ENCODE assay signal across 14 cellular contexts in genomic region chr1:24277420-24278169, GRCh38. TPM values are rescaled to one million over a fixed set of nuclear protein-coding genes. Genes with fewer than 3 reads are reported as not detected.
DNase-seq lines count a peak whose midpoint lies in the region; ATAC-seq and TF ChIP-seq lines count a peak whose summit lies in the region.
"Had no signal": no experiment of that assay in that cellular context is flagged by ENCODE, and none has a peak within 500 bp of the region (broad histone marks: within the 10 kb centered on the region; RNA-seq: fewer than 3 reads in every experiment).

No MANE protein-coding gene starts in this region.

- H4K20me1 ChIP-seq in SK-N-SH (ENCODE audit: insufficient read depth) = no peaks in the 10 kb centered on the region

- no peaks in the 10 kb centered on the region for H3K4me1 Mint-ChIP-seq in WTC11

- no peaks in the 10 kb centered on the region for H3K9me3 ChIP-seq in SK-N-SH
- H3K9me3 ChIP-seq in Peyer's patch = no peaks in the 10 kb centered on the region
- H3K9me3 ChIP-seq: gastrocnemius medialis, right lobe of liver had no signal

- no peak for ATAC-seq in WTC11
- ATAC-seq: gastrocnemius medialis had no signal

- H3K4me3 Mint-ChIP-seq in WTC11 = no peak overlapping the region

- no peaks in the 10 kb centered on the region for H3K79me2 ChIP-seq in SK-N-SH (ENCODE audit: insufficient read depth)

- H3K9me3 Mint-ChIP-seq in WTC11 = peaks cover 24% of the 10 kb centered on the region

- no peak for TF ChIP-seq EP300 in SK-N-SH (IDR thresholded peaks at IDR 0.05; ENCODE audit: borderline replicate concordance in 1 of 2, low read depth in 1 of 2, low read length in 1 of 2)

- H3K9ac ChIP-seq in SK-N-SH = no peak overlapping the region

- TF ChIP-seq CTCF in AG10803 (conservative IDR thresholded peaks at IDR 0.05; ENCODE audit: low read length) = no peak
- no peak for TF ChIP-seq CTCF in GM12865 (IDR thresholded peaks at IDR 0.05; ENCODE audit: insufficient read depth, low read depth, low read length, missing control alignments)
- no peak for TF ChIP-seq CTCF in SK-N-SH (IDR thresholded peaks at IDR 0.05)
- TF ChIP-seq CTCF in Peyer's patch (IDR thresholded peaks at IDR 0.05) = no peak
- no peak for TF ChIP-seq CTCF in WTC11 (IDR thresholded peaks at IDR 0.05)

- POLR2A ChIA-PET in SK-N-SH (lab: Yijun Ruan, JAX) = no interaction called here
- POLR2A ChIA-PET in WTC11 (lab: Charles Lee) = no interaction called here

- H2AFZ ChIP-seq in SK-N-SH (ENCODE audit: low read depth) = no peak overlapping the region

- H3K36me3 ChIP-seq in SK-N-SH (replicated peaks in 1 of 2; ENCODE audit: control insufficient read depth in 1 of 2, insufficient read depth in 2 of 2, low read length in 1 of 2) = no peaks in the 10 kb centered on the region
- no peaks in the 10 kb centered on the region for H3K36me3 ChIP-seq in Peyer's patch
- H3K36me3 ChIP-seq: gastrocnemius medialis, right lobe of liver had no signal

- DNase-seq in AG10803 (ENCODE audit: low read depth) = peak; percentile 90
- DNase-seq in GM12865 (ENCODE audit: low read depth) = peak; percentile 45
- no peak for DNase-seq in SK-N-SH
- peak; percentile 87 for DNase-seq in fibroblast of gingiva (ENCODE audit: low read depth)
- DNase-seq in NCI-H510A treated with DMSO at 0.1 percent for 48 hours (lab: John Stamatoyannopoulos, UW) = no peak
- no peak for DNase-seq in retina
- DNase-seq in Peyer's patch = no peak
- DNase-seq in WTC11 (ENCODE audit: low spot score) = no peak
- DNase-seq: aorta, DMS153, gastrocnemius medialis, NCI-H187, right lobe of liver had no signal

- H3K9me2 ChIP-seq in SK-N-SH = no peaks in the 10 kb centered on the region

- TF ChIP-seq POLR2A in Peyer's patch (IDR thresholded peaks at IDR 0.05) = no peak

- H3K27ac ChIP-seq in SK-N-SH (ENCODE audit: low read depth in 2 of 2, low read length in 1 of 2) (no peak overlapping the region), Peyer's patch (no peak overlapping the region)
- H3K27ac ChIP-seq: gastrocnemius medialis, right lobe of liver had no signal

- 48% methylated on average over 12 of the region's 12 CpGs for WGBS in SK-N-SH (ENCODE audit: low lambda C conversion rate)

- no peak for TF ChIP-seq RAD21 in SK-N-SH (IDR thresholded peaks at IDR 0.05; ENCODE audit: low read length)

- H3K4me2 ChIP-seq in SK-N-SH = 0 out of 2 replicates have a peak overlapping the region, but pooled peaks have one; percentile 5

- peaks cover 0 to 6% of the 10 kb centered on the region in 2 experiments; a peak in 1 of 4 replicates for H3K4me1 ChIP-seq in SK-N-SH (ENCODE audit: control insufficient read depth in 1 of 2, insufficient read depth in 2 of 2, low read depth in 1 of 2, low read length in 1 of 2)
- H3K4me1 ChIP-seq in Peyer's patch = peaks cover 0 to 4% (median 0%) of the 10 kb centered on the region in 4 donors

- H3K27me3 ChIP-seq in SK-N-SH (ENCODE audit: insufficient read depth) (no peaks in the 10 kb centered on the region; the same call in 1 of the 2 replicates), Peyer's patch (no peaks in the 10 kb centered on the region)
- H3K27me3 ChIP-seq: right lobe of liver had no signal

- H3K27me3 Mint-ChIP-seq in WTC11 (ENCODE audit: low read depth) = no peaks in the 10 kb centered on the region

- CTCF ChIA-PET in SK-N-SH (lab: Yijun Ruan, JAX) = interaction anchor here (1.1 to 3.3 kb wide), 5 partner anchors 14 to 164 kb away, joined by 3 to 13 read pairs (median 5); no protein-coding TSS in a partner anchor
- CTCF ChIA-PET in WTC11 (lab: Charles Lee) = interaction anchor here (0.6 to 1.5 kb wide), 4 partner anchors 14 to 115 kb away, joined by 3 to 5 read pairs (median 5); no protein-coding TSS in a partner anchor

- H3K27ac Mint-ChIP-seq in WTC11 = no peak overlapping the region

- no peaks in the 10 kb centered on the region; the same call in 1 of the 2 replicates for H3K36me3 Mint-ChIP-seq in WTC11

- no peaks in the 10 kb centered on the region for H3F3A ChIP-seq in SK-N-SH (replicated peaks; ENCODE audit: insufficient read depth)

- no peak overlapping the region for H3K4me3 ChIP-seq in AG10803 (ENCODE audit: low read length)
- no peak overlapping the region for H3K4me3 ChIP-seq in GM12865 (ENCODE audit: low read depth, low read length)
- H3K4me3 ChIP-seq in SK-N-SH (ENCODE audit: low read depth in 2 of 2, low read length in 1 of 2) = no peak overlapping the region
- H3K4me3 ChIP-seq in Peyer's patch = no peak overlapping the region
- H3K4me3 ChIP-seq: gastrocnemius medialis, right lobe of liver had no signal

TF ChIP-seq in SK-N-SH, 30 proteins besides CTCF, POLR2A, EP300 and RAD21 (continues in another document):
- TF ChIP-seq RFX5 (IDR thresholded peaks at IDR 0.05; ENCODE audit: low read length) = no peak
- no peak for TF ChIP-seq RXRA (IDR thresholded peaks at IDR 0.05; ENCODE audit: borderline replicate concordance, low read depth)
- TF ChIP-seq SIN3A (IDR thresholded peaks at IDR 0.05; ENCODE audit: borderline replicate concordance, low read depth, low read length) = no peak
- no peak for TF ChIP-seq MXI1 (IDR thresholded peaks at IDR 0.05; ENCODE audit: low read depth, low read length)
- no peak for TF ChIP-seq EZH2phosphoT487 (IDR thresholded peaks at IDR 0.05; ENCODE audit: borderline replicate concordance, low read depth)
- TF ChIP-seq, protein P1, sequence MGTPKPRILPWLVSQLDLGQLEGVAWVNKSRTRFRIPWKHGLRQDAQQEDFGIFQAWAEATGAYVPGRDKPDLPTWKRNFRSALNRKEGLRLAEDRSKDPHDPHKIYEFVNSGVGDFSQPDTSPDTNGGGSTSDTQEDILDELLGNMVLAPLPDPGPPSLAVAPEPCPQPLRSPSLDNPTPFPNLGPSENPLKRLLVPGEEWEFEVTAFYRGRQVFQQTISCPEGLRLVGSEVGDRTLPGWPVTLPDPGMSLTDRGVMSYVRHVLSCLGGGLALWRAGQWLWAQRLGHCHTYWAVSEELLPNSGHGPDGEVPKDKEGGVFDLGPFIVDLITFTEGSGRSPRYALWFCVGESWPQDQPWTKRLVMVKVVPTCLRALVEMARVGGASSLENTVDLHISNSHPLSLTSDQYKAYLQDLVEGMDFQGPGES (IDR thresholded peaks at IDR 0.05; ENCODE audit: low read depth, low read length) = no peak
- TF ChIP-seq FOXM1 (IDR thresholded peaks at IDR 0.05; ENCODE audit: low read depth) = no peak
- 0 out of 2 replicates have a peak, but pooled peaks have one; percentile 11 for TF ChIP-seq JUND (IDR thresholded peaks at IDR 0.05)

TF ChIP-seq in WTC11, 78 proteins besides CTCF, POLR2A, EP300 and RAD21 (continues in another document):
- TF ChIP-seq, protein P2, sequence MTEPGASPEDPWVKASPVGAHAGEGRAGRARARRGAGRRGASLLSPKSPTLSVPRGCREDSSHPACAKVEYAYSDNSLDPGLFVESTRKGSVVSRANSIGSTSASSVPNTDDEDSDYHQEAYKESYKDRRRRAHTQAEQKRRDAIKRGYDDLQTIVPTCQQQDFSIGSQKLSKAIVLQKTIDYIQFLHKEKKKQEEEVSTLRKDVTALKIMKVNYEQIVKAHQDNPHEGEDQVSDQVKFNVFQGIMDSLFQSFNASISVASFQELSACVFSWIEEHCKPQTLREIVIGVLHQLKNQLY (CRISPR knock-in tag; IDR thresholded peaks at IDR 0.05) = no peak
- TF ChIP-seq NFATC4 (CRISPR knock-in tag; IDR thresholded peaks at IDR 0.05) (no peak), TEAD1 (CRISPR knock-in tag; IDR thresholded peaks at IDR 0.05) (no peak), IRF1 (CRISPR knock-in tag; IDR thresholded peaks at IDR 0.05) (no peak), AR (CRISPR knock-in tag; IDR thresholded peaks at IDR 0.05) (no peak), RELA (CRISPR knock-in tag; IDR thresholded peaks at IDR 0.05; ENCODE audit: borderline replicate concordance) (no peak), E2F4 (CRISPR knock-in tag; IDR thresholded peaks at IDR 0.05; ENCODE audit: borderline replicate concordance, low read depth) (no peak)

RNA-seq across cellular contexts. Expression of gene GRHL3, which starts 41.6 kb away (rescaled TPM):
- 0.05 TPM in 1 of 2 replicates, not detected in the other for polyA plus RNA-seq in SK-N-SH (2012; rRNA removed)
- 0.03 TPM in 1 of 2 replicates, not detected in the other for polyA plus RNA-seq in SK-N-SH (2012; cell fraction: cytosol; rRNA removed)
- 0.02 TPM in 1 of 2 replicates, not detected in the other for polyA plus RNA-seq in SK-N-SH (2012; cell fraction: nucleus; rRNA removed)
- 1 to 10 TPM in 1 of 4 donors, under 1 TPM in 2, not detected in 1; 0.35 to 1.1 (median 0.66) TPM for total RNA-seq in Peyer's patch
- total RNA-seq in WTC11 (2021) = 1.5 to 3.0 TPM (median 2.5 TPM) in 3 replicates
- total RNA-seq: aorta, gastrocnemius medialis, lung microvascular endothelial cell had no signal

Comparison
In these comparisons a context has a peak if more than half of its experiments do, and no peak if none do; other contexts are left out.
1. DNase-seq: peak in AG10803 (single experiment), GM12865 (single experiment) and fibroblast of gingiva (single experiment); none in SK-N-SH (single experiment), NCI-H510A treated with DMSO at 0.1 percent for 48 hours (single experiment), retina (single experiment), Peyer's patch (0 of 3) and WTC11 (single experiment).